Comparison of ENCODE assay signal across 8 cellular contexts in the genomic region with DNA sequence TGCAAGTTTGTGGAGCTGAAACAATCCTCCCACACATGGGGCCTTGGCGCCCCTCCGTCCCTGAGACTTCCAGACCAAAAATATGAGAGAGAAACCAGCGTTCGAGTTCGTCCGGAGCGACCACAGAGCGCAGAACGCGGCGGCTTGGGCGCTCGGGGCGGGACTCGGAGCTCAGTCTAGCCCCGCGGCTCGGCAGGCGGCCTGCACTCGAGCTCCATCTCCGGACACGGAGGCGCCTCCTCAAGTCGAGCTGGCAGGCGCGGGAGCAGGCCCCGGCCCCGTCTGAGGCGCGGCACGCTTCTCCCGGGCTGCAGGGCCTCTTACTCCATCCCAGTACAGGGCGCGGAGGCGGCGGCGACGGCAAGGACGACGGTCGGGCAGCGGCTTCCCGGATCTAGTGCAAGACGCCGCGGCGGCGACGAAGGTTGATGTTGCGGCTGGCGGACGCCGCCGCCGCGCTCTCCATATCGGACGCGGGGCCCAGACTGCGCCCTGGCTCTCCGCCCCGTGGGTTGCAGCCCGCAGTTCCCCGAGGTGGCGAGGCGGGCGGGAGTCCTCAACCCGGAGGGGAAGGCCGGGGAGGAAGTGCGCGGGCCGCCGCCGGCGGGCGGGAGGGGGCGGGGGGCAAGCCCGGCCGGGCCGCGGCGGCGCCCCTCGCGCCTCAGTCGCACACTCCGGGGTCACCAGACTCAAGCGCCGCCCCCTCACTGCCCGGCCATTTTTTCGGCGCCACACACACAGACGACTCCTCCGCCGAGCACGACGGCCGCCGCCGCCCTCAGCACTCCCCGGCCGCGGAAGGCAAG. TPM values are rescaled to one million over a fixed set of nuclear protein-coding genes. Genes with fewer than 3 reads are reported as not detected.
DNase-seq lines count a peak whose midpoint lies in the region; ATAC-seq and TF ChIP-seq lines count a peak whose summit lies in the region.

No MANE protein-coding gene starts in this region.

- H3K4me1 Mint-ChIP-seq in dendritic cell treated with granulocyte-macrophage colony-stimulating factor and Interleukin-4, amounts not matched to agents 40 ng/mL and 50 ng/mL, for 4 days (ENCODE audit: low read depth): peaks cover 47% of the 10 kb centered on the region

- intact Hi-C loops in dendritic cell treated with granulocyte-macrophage colony-stimulating factor and Interleukin-4, amounts not matched to agents 40 ng/mL and 50 ng/mL, for 4 days (cut with micrococcal nuclease): loop anchor here (1.0 to 10.0 kb wide), 7 partner anchors 55 to 1989 kb away; a partner anchor contains a TSS

- peaks cover 33% of the 10 kb centered on the region for H3K36me3 ChIP-seq in WERI-Rb-1
- H3K36me3 ChIP-seq in liver (ENCODE audit: control insufficient read depth in 4 of 4, insufficient read depth in 3 of 4, low read depth in 1 of 4, low read length in 3 of 4): no peaks in the 10 kb centered on the region

- peak overlapping the region; percentile 70 to 95 for H3K9ac ChIP-seq in liver (ENCODE audit: low read depth in 1 of 2, low read length in 2 of 2)

- TF ChIP-seq CTCF in WERI-Rb-1 (IDR thresholded peaks at IDR 0.05; ENCODE audit: low read depth, low read length): no peak
- no peak for TF ChIP-seq CTCF in liver (IDR thresholded peaks at IDR 0.05; ENCODE audit: low read depth, low read length, missing input control)

- no peak for TF ChIP-seq RAD21 in liver (IDR thresholded peaks at IDR 0.05)

- H3K4me3 Mint-ChIP-seq in dendritic cell treated with granulocyte-macrophage colony-stimulating factor and Interleukin-4, amounts not matched to agents 40 ng/mL and 50 ng/mL, for 4 days: peak overlapping the region; percentile 91

- H3K4me1 ChIP-seq in liver (ENCODE audit: control insufficient read depth in 4 of 4, insufficient read depth in 4 of 4, low read length in 3 of 4): peaks cover 4 to 35% (median 22%) of the 10 kb centered on the region in 4 donors

- peaks cover 58% of the 10 kb centered on the region for H3K36me3 Mint-ChIP-seq in dendritic cell treated with granulocyte-macrophage colony-stimulating factor and Interleukin-4, amounts not matched to agents 40 ng/mL and 50 ng/mL, for 4 days (ENCODE audit: low read depth)

- peak overlapping the region; percentile 100 for H3K27ac ChIP-seq in WERI-Rb-1
- H3K27ac ChIP-seq in liver (ENCODE audit: low read depth in 1 of 2, low read length in 2 of 2): peak overlapping the region; percentile 100

- no peaks in the 10 kb centered on the region for H3K27me3 Mint-ChIP-seq in dendritic cell treated with granulocyte-macrophage colony-stimulating factor and Interleukin-4, amounts not matched to agents 40 ng/mL and 50 ng/mL, for 4 days

- under 1% methylated on average over 103 of the region's 103 CpGs for WGBS in liver

- H3K4me3 ChIP-seq in WERI-Rb-1 (ENCODE audit: low read depth, low read length): peak overlapping the region; percentile 75
- H3K4me3 ChIP-seq in liver (ENCODE audit: low read depth in 1 of 3, low read length in 3 of 3): peak overlapping the region; percentile 58 to 92 (median 86)

- no peaks in the 10 kb centered on the region for H3K9me3 Mint-ChIP-seq in dendritic cell treated with granulocyte-macrophage colony-stimulating factor and Interleukin-4, amounts not matched to agents 40 ng/mL and 50 ng/mL, for 4 days

- peak overlapping the region; percentile 94 for H3K27ac Mint-ChIP-seq in dendritic cell treated with granulocyte-macrophage colony-stimulating factor and Interleukin-4, amounts not matched to agents 40 ng/mL and 50 ng/mL, for 4 days

- DNase-seq in activated CD8-positive, alpha-beta memory T cell treated with anti-CD3 and anti-CD28 coated beads for 1 hour (ENCODE audit: extremely low read depth in 1 of 2, low read depth in 1 of 2): peak; percentile 42 to 66
- no peak for DNase-seq in activated CD8-positive, alpha-beta memory T cell treated with anti-CD3 and anti-CD28 coated beads for 24 hours
- DNase-seq in NCI-H146 treated with DMSO at 0.1 percent for 48 hours (lab: John Stamatoyannopoulos, UW; ENCODE audit: unreplicated experiment) (peak; percentile 88), WERI-Rb-1 (peak; percentile 77)
- DNase-seq in stimulated activated CD4-positive, alpha-beta T cell treated with anti-CD3 and anti-CD28 coated beads, Interleukin-4, amount 100 ng/mL, for 4 hours: peak; percentile 65 to 68

- H3K9me3 ChIP-seq in WERI-Rb-1 (ENCODE audit: severe bottlenecking): no peaks in the 10 kb centered on the region
- no peaks in the 10 kb centered on the region for H3K9me3 ChIP-seq in liver (ENCODE audit: control insufficient read depth in 4 of 4, low read length in 3 of 4)

- peak; percentile 33 for ATAC-seq in HG02678 (IDR thresholded peaks at IDR 0.05; ENCODE audit: unreplicated experiment)

- H3K27me3 ChIP-seq in WERI-Rb-1 (ENCODE audit: insufficient read depth, low read depth, severe bottlenecking): no peaks in the 10 kb centered on the region
- no peaks in the 10 kb centered on the region for H3K27me3 ChIP-seq in liver (ENCODE audit: control insufficient read depth in 4 of 4, insufficient read depth in 4 of 4, low read length in 3 of 4)

TF ChIP-seq in liver, 16 proteins besides CTCF, POLR2A, EP300 and RAD21:
- TF ChIP-seq, protein P1, sequence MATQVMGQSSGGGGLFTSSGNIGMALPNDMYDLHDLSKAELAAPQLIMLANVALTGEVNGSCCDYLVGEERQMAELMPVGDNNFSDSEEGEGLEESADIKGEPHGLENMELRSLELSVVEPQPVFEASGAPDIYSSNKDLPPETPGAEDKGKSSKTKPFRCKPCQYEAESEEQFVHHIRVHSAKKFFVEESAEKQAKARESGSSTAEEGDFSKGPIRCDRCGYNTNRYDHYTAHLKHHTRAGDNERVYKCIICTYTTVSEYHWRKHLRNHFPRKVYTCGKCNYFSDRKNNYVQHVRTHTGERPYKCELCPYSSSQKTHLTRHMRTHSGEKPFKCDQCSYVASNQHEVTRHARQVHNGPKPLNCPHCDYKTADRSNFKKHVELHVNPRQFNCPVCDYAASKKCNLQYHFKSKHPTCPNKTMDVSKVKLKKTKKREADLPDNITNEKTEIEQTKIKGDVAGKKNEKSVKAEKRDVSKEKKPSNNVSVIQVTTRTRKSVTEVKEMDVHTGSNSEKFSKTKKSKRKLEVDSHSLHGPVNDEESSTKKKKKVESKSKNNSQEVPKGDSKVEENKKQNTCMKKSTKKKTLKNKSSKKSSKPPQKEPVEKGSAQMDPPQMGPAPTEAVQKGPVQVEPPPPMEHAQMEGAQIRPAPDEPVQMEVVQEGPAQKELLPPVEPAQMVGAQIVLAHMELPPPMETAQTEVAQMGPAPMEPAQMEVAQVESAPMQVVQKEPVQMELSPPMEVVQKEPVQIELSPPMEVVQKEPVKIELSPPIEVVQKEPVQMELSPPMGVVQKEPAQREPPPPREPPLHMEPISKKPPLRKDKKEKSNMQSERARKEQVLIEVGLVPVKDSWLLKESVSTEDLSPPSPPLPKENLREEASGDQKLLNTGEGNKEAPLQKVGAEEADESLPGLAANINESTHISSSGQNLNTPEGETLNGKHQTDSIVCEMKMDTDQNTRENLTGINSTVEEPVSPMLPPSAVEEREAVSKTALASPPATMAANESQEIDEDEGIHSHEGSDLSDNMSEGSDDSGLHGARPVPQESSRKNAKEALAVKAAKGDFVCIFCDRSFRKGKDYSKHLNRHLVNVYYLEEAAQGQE (IDR thresholded peaks at IDR 0.05): peak; percentile 14
- no peak for TF ChIP-seq YY1 (IDR thresholded peaks at IDR 0.05)
- no peak for TF ChIP-seq NR2F2 (IDR thresholded peaks at IDR 0.05)

RNA-seq across cellular contexts. Expression of a gene that starts 0.7 kb away (rescaled TPM):
- 10 to 100 TPM; 13.8 to 18.7 TPM for total RNA-seq in liver
- 1 to 10 TPM; 2.7 to 4.4 TPM for polyA plus RNA-seq in liver

RNA-seq across cellular contexts. Expression of a gene that starts 54.7 kb away (rescaled TPM):
- total RNA-seq in liver: 100 to 1,000 TPM in 1 of 2 donors, 10 to 100 TPM in 1; 82.7 to 107 TPM
- polyA plus RNA-seq in liver: 100 to 1,000 TPM in 1 of 2 donors, 10 to 100 TPM in 1; 72.8 to 120 TPM
